ENCODE assay signal across 9 cellular contexts in genomic region chr11:95641506-95641905, GRCh38.
DNase-seq lines count a peak whose midpoint lies in the region; ATAC-seq and TF ChIP-seq lines count a peak whose summit lies in the region.
"Had no signal": no experiment of that assay in that cellular context is flagged by ENCODE, and none has a peak within 500 bp of the region (broad histone marks: within the 10 kb centered on the region; RNA-seq: fewer than 3 reads in every experiment).

No MANE protein-coding gene starts in this region.

- no peak overlapping the region for H3K4me3 Mint-ChIP-seq in activated CD8-positive, alpha-beta memory T cell treated with anti-CD3 and anti-CD28 coated beads, Interleukin-2, amount 10 ng/mL, durations not matched to agents 7 days and 5 days

- peak; percentile 72 for ATAC-seq in activated CD8-positive, alpha-beta memory T cell treated with anti-CD3 and anti-CD28 coated beads, Interleukin-2, amount 10 ng/mL, durations not matched to agents 7 days and 5 days
- ATAC-seq in HG02870 (IDR thresholded peaks at IDR 0.05; ENCODE audit: unreplicated experiment) = peak; percentile 100
- peak; percentile 94 to 99 (median 96) for ATAC-seq in right lobe of liver
- ATAC-seq: Panc1 had no signal

- H3K9me3 ChIP-seq in OCI-LY3 (ENCODE audit: insufficient read depth, low read length) (no peaks in the 10 kb centered on the region), right lobe of liver (no peaks in the 10 kb centered on the region), transverse colon (no peaks in the 10 kb centered on the region), WERI-Rb-1 (ENCODE audit: severe bottlenecking) (no peaks in the 10 kb centered on the region)

- intact Hi-C loops in right lobe of liver (cut with DNase I) = no loop called here
- intact Hi-C loops in transverse colon (cut with DNase I; ENCODE audit: low total_unique reads) = no loop called here

- H3K27ac ChIP-seq in OCI-LY3 (ENCODE audit: low read length) (peak overlapping the region; percentile 36), right lobe of liver (peak overlapping the region in 2 of 3 donors; percentile 52 to 53), transverse colon (no peak overlapping the region), WERI-Rb-1 (no peak overlapping the region)

- H3K4me1 Mint-ChIP-seq in activated CD8-positive, alpha-beta memory T cell treated with anti-CD3 and anti-CD28 coated beads, Interleukin-2, amount 10 ng/mL, durations not matched to agents 7 days and 5 days = peaks cover 10% of the 10 kb centered on the region

- H3K36me3 Mint-ChIP-seq in activated CD8-positive, alpha-beta memory T cell treated with anti-CD3 and anti-CD28 coated beads, Interleukin-2, amount 10 ng/mL, durations not matched to agents 7 days and 5 days = peaks cover 1% of the 10 kb centered on the region

- H3K79me2 ChIP-seq in OCI-LY3 (ENCODE audit: low read length) = no peaks in the 10 kb centered on the region

- peak overlapping the region; percentile 49 for H3K4me2 ChIP-seq in OCI-LY3 (ENCODE audit: low read length)

- DNase-seq in activated CD8-positive, alpha-beta memory T cell treated with anti-CD3 and anti-CD28 coated beads, Interleukin-2, amount 10 ng/mL, durations not matched to agents 7 days and 5 days = peak; percentile 52
- DNase-seq in activated CD8-positive, alpha-beta memory T cell treated with anti-CD3 and anti-CD28 coated beads, Interleukin-2, amount 50 U/mL, for 48 hours = no peak
- DNase-seq in right lobe of liver (peak; percentile 36 to 91 (median 80)), transverse colon (no peak), DMS53 (lab: John Stamatoyannopoulos, UW) (no peak), WERI-Rb-1 (no peak)

- no peak for TF ChIP-seq EP300 in transverse colon (IDR thresholded peaks at IDR 0.05; ENCODE audit: low read depth)

- peak overlapping the region; percentile 4 for H3K27ac Mint-ChIP-seq in activated CD8-positive, alpha-beta memory T cell treated with anti-CD3 and anti-CD28 coated beads, Interleukin-2, amount 10 ng/mL, durations not matched to agents 7 days and 5 days

- in situ Hi-C loops in transverse colon (cut with MboI; ENCODE audit: low pct_ligation_motif_present in 1 of 4, low pct_unique_long_range_greater_than_20kb in 1 of 4, low sequenced_read_pairs in 3 of 4) = no loop called here

- peak overlapping the region; percentile 63; the same call in 1 of the 2 replicates for H2AFZ ChIP-seq in OCI-LY3 (ENCODE audit: low read depth, low read length)

- TF ChIP-seq CTCF in OCI-LY3 (IDR thresholded peaks at IDR 0.05; ENCODE audit: low read depth, low read length) = no peak
- no peak for TF ChIP-seq CTCF in right lobe of liver (IDR thresholded peaks at IDR 0.05)
- no peak for TF ChIP-seq CTCF in transverse colon (IDR thresholded peaks at IDR 0.05)
- no peak for TF ChIP-seq CTCF in WERI-Rb-1 (IDR thresholded peaks at IDR 0.05; ENCODE audit: low read depth, low read length)

- TF ChIP-seq POLR2A in right lobe of liver (IDR thresholded peaks at IDR 0.05) (no peak), transverse colon (IDR thresholded peaks at IDR 0.05) (no peak)

- H3K36me3 ChIP-seq in OCI-LY3 (replicated peaks; ENCODE audit: low read depth, low read length) = no peaks in the 10 kb centered on the region
- no peaks in the 10 kb centered on the region for H3K36me3 ChIP-seq in right lobe of liver
- no peaks in the 10 kb centered on the region for H3K36me3 ChIP-seq in transverse colon
- no peaks in the 10 kb centered on the region for H3K36me3 ChIP-seq in WERI-Rb-1

- H3K27me3 ChIP-seq in OCI-LY3 (ENCODE audit: low read depth, low read length) (no peaks in the 10 kb centered on the region), right lobe of liver (no peaks in the 10 kb centered on the region), transverse colon (no peaks in the 10 kb centered on the region), WERI-Rb-1 (ENCODE audit: insufficient read depth, low read depth, severe bottlenecking) (no peaks in the 10 kb centered on the region)

- no peaks in the 10 kb centered on the region for H3K9me3 Mint-ChIP-seq in activated CD8-positive, alpha-beta memory T cell treated with anti-CD3 and anti-CD28 coated beads, Interleukin-2, amount 10 ng/mL, durations not matched to agents 7 days and 5 days (ENCODE audit: low read depth)

- no peaks in the 10 kb centered on the region for H4K20me1 ChIP-seq in OCI-LY3 (ENCODE audit: insufficient read depth, low read length)

- H3K4me3 ChIP-seq in OCI-LY3 (ENCODE audit: low read length) (no peak overlapping the region), right lobe of liver (no peak overlapping the region), transverse colon (no peak overlapping the region), WERI-Rb-1 (ENCODE audit: low read depth, low read length) (no peak overlapping the region)

- H3K4me1 ChIP-seq in OCI-LY3 (ENCODE audit: low read length) = peaks cover 14% of the 10 kb centered on the region
- H3K4me1 ChIP-seq in right lobe of liver = peaks cover 0 to 36% (median 5%) of the 10 kb centered on the region in 4 donors
- no peaks in the 10 kb centered on the region for H3K4me1 ChIP-seq in transverse colon

- H3K27me3 Mint-ChIP-seq in activated CD8-positive, alpha-beta memory T cell treated with anti-CD3 and anti-CD28 coated beads, Interleukin-2, amount 10 ng/mL, durations not matched to agents 7 days and 5 days = peaks cover 6% of the 10 kb centered on the region

- WGBS in right lobe of liver (ENCODE audit: insufficient coverage, low coverage, low lambda C conversion rate, missing lambda C conversion rate) = 13% methylated on average over 3 of the region's 3 CpGs
- WGBS in transverse colon (ENCODE audit: low coverage in 1 of 2), 2 donors = 56 to 59% methylated on average over 3 of the region's 3 CpGs

- CTCF ChIA-PET in activated CD8-positive, alpha-beta memory T cell treated with anti-CD3 and anti-CD28 coated beads, Interleukin-2, amount 10 ng/mL, durations not matched to agents 7 days and 5 days (lab: Charles Lee) = no interaction called here

- H3K9ac ChIP-seq in OCI-LY3 (ENCODE audit: low read length) = no peak overlapping the region

Comparison
In these comparisons a context has a peak if more than half of its experiments do, and no peak if none do; other contexts are left out.
1. DNase-seq: peak in activated CD8-positive, alpha-beta memory T cell treated with anti-CD3 and anti-CD28 coated beads, Interleukin-2, amount 10 ng/mL, durations not matched to agents 7 days and 5 days (single experiment) and right lobe of liver (3 of 3); none in activated CD8-positive, alpha-beta memory T cell treated with anti-CD3 and anti-CD28 coated beads, Interleukin-2, amount 50 U/mL, for 48 hours (single experiment), transverse colon (single experiment), DMS53 (single experiment) and WERI-Rb-1 (single experiment).
2. H3K27ac ChIP-seq: peak in OCI-LY3 (single experiment) and right lobe of liver (2 of 3); none in transverse colon (0 of 4) and WERI-Rb-1 (single experiment).
3. Peak in every context shown above with its lines, with median percentiles within 50 percentile points of each other: ATAC-seq.